In genomic region chr3:14537590-14538450, GRCh38 we compare ENCODE assay signal across 1 cellular context.
TF ChIP-seq lines count a peak whose summit lies in the region.

No MANE protein-coding gene starts in this region.

TF ChIP-seq in HepG2, 621 proteins besides CTCF, POLR2A, EP300 and RAD21 (continued from another document):
- TF ChIP-seq RAD51 (IDR thresholded peaks at IDR 0.05; ENCODE audit: borderline replicate concordance), result peak; percentile 42; the same call in 1 of the 2 replicates
- no peak for TF ChIP-seq MEIS2 (CRISPR knock-in tag; IDR thresholded peaks at IDR 0.05)
- TF ChIP-seq ZFX (CRISPR knock-in tag; IDR thresholded peaks at IDR 0.05; ENCODE audit: low read depth), result no peak
- no peak for TF ChIP-seq ZKSCAN5 (CRISPR knock-in tag; IDR thresholded peaks at IDR 0.05)
- no peak for TF ChIP-seq GABPA (IDR thresholded peaks at IDR 0.05; ENCODE audit: low read depth, low read length)
- no peak for TF ChIP-seq GABPA (CRISPR knock-in tag; IDR thresholded peaks at IDR 0.05; ENCODE audit: low read depth)
- TF ChIP-seq ZNF543 (CRISPR knock-in tag; IDR thresholded peaks at IDR 0.05), result no peak
